ENCODE assay signal across 12 cellular contexts in the genomic region with DNA sequence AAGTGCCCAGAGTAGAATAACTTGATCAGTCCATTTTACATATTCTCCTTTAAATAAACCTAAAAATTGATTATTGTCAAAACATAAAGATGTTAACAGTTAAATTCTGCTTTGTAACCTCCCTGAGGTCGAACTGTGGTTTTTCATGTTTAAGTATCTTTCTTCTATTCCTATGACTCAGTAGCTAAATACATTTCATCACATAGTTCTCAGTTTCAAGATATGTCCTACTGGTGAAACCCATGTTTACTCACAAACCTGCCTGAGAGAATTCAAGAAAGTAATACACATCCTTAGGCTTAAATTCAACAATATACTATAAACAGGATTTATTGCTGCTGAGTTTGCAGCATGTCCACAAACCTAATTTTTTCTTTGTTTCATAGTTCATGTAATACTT.
DNase-seq lines count a peak whose midpoint lies in the region; ATAC-seq and TF ChIP-seq lines count a peak whose summit lies in the region.
"Had no signal": no experiment of that assay in that cellular context is flagged by ENCODE, and none has a peak within 500 bp of the region (broad histone marks: within the 10 kb centered on the region; RNA-seq: fewer than 3 reads in every experiment).

No MANE protein-coding gene starts in this region.

- no peaks in the 10 kb centered on the region for H3K4me1 ChIP-seq in thyroid gland

- intact Hi-C loops in thyroid gland (cut with DNase I): no loop called here

- H3K36me3 ChIP-seq in thyroid gland: no peaks in the 10 kb centered on the region

- H3K4me3 ChIP-seq in thyroid gland (replicated peaks in 1 of 3): no peak overlapping the region

- H3K9me3 ChIP-seq in thyroid gland: no peaks in the 10 kb centered on the region

- no peaks in the 10 kb centered on the region for H3K27me3 ChIP-seq in thyroid gland

- ATAC-seq in GM18505 (IDR thresholded peaks at IDR 0.05; ENCODE audit: unreplicated experiment): peak; percentile 94
- peak; percentile 91 for ATAC-seq in GM21381 (IDR thresholded peaks at IDR 0.05; ENCODE audit: unreplicated experiment)
- peak; percentile 82 for ATAC-seq in HG03097 (IDR thresholded peaks at IDR 0.05; ENCODE audit: low FRiP score, unreplicated experiment)
- ATAC-seq in omental fat pad (ENCODE audit: low FRiP score): no peak
- ATAC-seq: stimulated activated memory B cell treated with anti-CD40 and anti-IgM and Interleukin-4, amounts not matched to agents 10 μg/mL and 1 μg/mL and 100 μg/mL, for 72 hours had no signal

- TF ChIP-seq CTCF in thyroid gland (IDR thresholded peaks at IDR 0.05) (no peak), omental fat pad (IDR thresholded peaks at IDR 0.05) (no peak)

- no peak overlapping the region for H3K27ac ChIP-seq in thyroid gland

- WGBS in thyroid gland, 2 donors: 70 to 79% methylated on average over 1 of the region's 1 CpG

- DNase-seq in amniotic epithelial cell (ENCODE audit: low read depth) (peak; percentile 69), thyroid gland (no peak), omental fat pad (ENCODE audit: low spot score) (no peak), UCSD-AML1 (lab: John Stamatoyannopoulos, UW; ENCODE audit: unreplicated experiment) (no peak), COLO829 (ENCODE audit: low spot score) (no peak)
- DNase-seq: CD4-positive, alpha-beta memory T cell; HCEC 1CT; NCI-H2107 had no signal

- TF ChIP-seq POLR2A in GM18505 (IDR thresholded peaks at IDR 0.05; ENCODE audit: borderline replicate concordance, extremely low read depth, insufficient read depth, insufficient read length) (no peak), thyroid gland (IDR thresholded peaks at IDR 0.05) (no peak)
